ENCODE assay signal across 12 cellular contexts in genomic region chr18:57744211-57744694, GRCh38. TPM values are rescaled to one million over a fixed set of nuclear protein-coding genes. Genes with fewer than 3 reads are reported as not detected.
A peak's percentile ranks its signal among the peaks of the same experiment; 100 is the strongest.
DNase-seq lines count a peak whose midpoint lies in the region; ATAC-seq and TF ChIP-seq lines count a peak whose summit lies in the region.
"Had no signal": no experiment of that assay in that cellular context is flagged by ENCODE, and none has a peak within 500 bp of the region (broad histone marks: within the 10 kb centered on the region; RNA-seq: fewer than 3 reads in every experiment).

No MANE protein-coding gene starts in this region.

- H3K4me3 ChIP-seq in LNCaP clone FGC (ENCODE audit: low read depth, low read length) (peak overlapping the region; percentile 5; the same call in 1 of the 2 replicates), adipocyte (ENCODE audit: low read length) (no peak overlapping the region), gastroesophageal sphincter (no peak overlapping the region), stomach smooth muscle (ENCODE audit: low read length in 2 of 2) (no peak overlapping the region), Peyer's patch (no peak overlapping the region)

- DNase-seq in LNCaP clone FGC (ENCODE audit: low read depth) (peak; percentile 82), adipocyte (ENCODE audit: low read depth) (peak; percentile 68), Peyer's patch (no peak)
- DNase-seq: activated CD8-positive, alpha-beta memory T cell treated with anti-CD3 and anti-CD28 coated beads, Interleukin-2, amount 10 ng/mL, durations not matched to agents 7 days and 5 days; effector memory CD4-positive, alpha-beta T cell; MV-4-11; NCI-H526; retina had no signal

- peak; percentile 40 for ATAC-seq in gastroesophageal sphincter
- ATAC-seq in GM21390 (IDR thresholded peaks at IDR 0.05; ENCODE audit: unreplicated experiment): no peak
- ATAC-seq in GM19452 (IDR thresholded peaks at IDR 0.05; ENCODE audit: unreplicated experiment): no peak
- ATAC-seq: activated CD8-positive, alpha-beta memory T cell treated with anti-CD3 and anti-CD28 coated beads, Interleukin-2, amount 10 ng/mL, durations not matched to agents 7 days and 5 days had no signal

- H3K27ac ChIP-seq in gastroesophageal sphincter (peak overlapping the region; percentile 5 to 70 (median 60)), stomach smooth muscle (ENCODE audit: low read length) (peak overlapping the region; percentile 31), Peyer's patch (peak overlapping the region in 1 of 4 donors; percentile 32)

- peaks cover 7% of the 10 kb centered on the region for H3K9me3 ChIP-seq in adipocyte (ENCODE audit: control insufficient read depth, low read length)
- H3K9me3 ChIP-seq in gastroesophageal sphincter: no peaks in the 10 kb centered on the region
- H3K9me3 ChIP-seq in stomach smooth muscle (ENCODE audit: control insufficient read depth in 2 of 2, low read length in 2 of 2): no peaks in the 10 kb centered on the region
- H3K9me3 ChIP-seq in Peyer's patch: no peaks in the 10 kb centered on the region

- no peak for TF ChIP-seq EP300 in gastroesophageal sphincter (IDR thresholded peaks at IDR 0.05)

- WGBS in gastroesophageal sphincter (ENCODE audit: low coverage in 1 of 2), 2 donors: 20 to 21% methylated on average over 3 to 5 of the region's 5 CpGs

- TF ChIP-seq POLR2A in gastroesophageal sphincter (IDR thresholded peaks at IDR 0.05) (no peak), Peyer's patch (IDR thresholded peaks at IDR 0.05) (no peak)

- no peak overlapping the region for H3K9ac ChIP-seq in adipocyte (ENCODE audit: low read length)
- H3K9ac ChIP-seq in stomach smooth muscle (ENCODE audit: low read length in 2 of 2): no peak overlapping the region

- no peak for TF ChIP-seq CTCF in LNCaP clone FGC (IDR thresholded peaks at IDR 0.05; ENCODE audit: control insufficient read depth, extremely low read depth, insufficient read depth)
- no peak for TF ChIP-seq CTCF in gastroesophageal sphincter (IDR thresholded peaks at IDR 0.05)
- TF ChIP-seq CTCF in Peyer's patch (IDR thresholded peaks at IDR 0.05): no peak

- peaks cover 12% of the 10 kb centered on the region for H3K4me1 ChIP-seq in adipocyte (ENCODE audit: control insufficient read depth, insufficient read depth, low read length)
- peaks cover 0 to 66% (median 15%) of the 10 kb centered on the region in 3 donors for H3K4me1 ChIP-seq in gastroesophageal sphincter
- peaks cover 23% of the 10 kb centered on the region for H3K4me1 ChIP-seq in stomach smooth muscle (ENCODE audit: control insufficient read depth, insufficient read depth, low read length)
- peaks cover 0 to 17% (median 0%) of the 10 kb centered on the region in 4 donors for H3K4me1 ChIP-seq in Peyer's patch

- no peaks in the 10 kb centered on the region for H3K36me3 ChIP-seq in adipocyte (ENCODE audit: control insufficient read depth, insufficient read depth, low read length, severe bottlenecking)
- no peaks in the 10 kb centered on the region for H3K36me3 ChIP-seq in gastroesophageal sphincter
- H3K36me3 ChIP-seq in stomach smooth muscle (ENCODE audit: control insufficient read depth in 2 of 2, insufficient read depth in 2 of 2, low read length in 2 of 2): no peaks in the 10 kb centered on the region
- no peaks in the 10 kb centered on the region for H3K36me3 ChIP-seq in Peyer's patch

- no peaks in the 10 kb centered on the region for H3K27me3 ChIP-seq in adipocyte (replicated peaks; ENCODE audit: control insufficient read depth, insufficient read depth, low read length)
- H3K27me3 ChIP-seq in gastroesophageal sphincter: no peaks in the 10 kb centered on the region
- no peaks in the 10 kb centered on the region for H3K27me3 ChIP-seq in stomach smooth muscle (ENCODE audit: control insufficient read depth in 1 of 2, insufficient read depth in 2 of 2, low read length in 2 of 2)
- H3K27me3 ChIP-seq in Peyer's patch: no peaks in the 10 kb centered on the region

RNA-seq across cellular contexts. Expression of gene ATP8B1, which starts 58.9 kb away (rescaled TPM):
- total RNA-seq in gastroesophageal sphincter (10 to 100 TPM; 17.4 to 26.2 (median 23.4) TPM), Peyer's patch (100 to 1,000 TPM in 2 of 4 donors, 10 to 100 TPM in 2; 97.3 to 115 (median 103) TPM)

Comparison
In these comparisons a context has a peak if more than half of its experiments do, and no peak if none do; other contexts are left out.
1. DNase-seq: peak in LNCaP clone FGC (single experiment) and adipocyte (single experiment); none in Peyer's patch (0 of 3).